Comparison of ENCODE assay signal across 17 cellular contexts in genomic region chr1:207670997-207671396, GRCh38. TPM values are rescaled to one million over a fixed set of nuclear protein-coding genes. Genes with fewer than 3 reads are reported as not detected.
DNase-seq lines count a peak whose midpoint lies in the region; ATAC-seq and TF ChIP-seq lines count a peak whose summit lies in the region.
"Had no signal": no experiment of that assay in that cellular context is flagged by ENCODE, and none has a peak within 500 bp of the region (broad histone marks: within the 10 kb centered on the region; RNA-seq: fewer than 3 reads in every experiment).

No MANE protein-coding gene starts in this region.

- H3K27ac Mint-ChIP-seq in natural killer cell treated with Interleukin-12 subunit alpha and Interleukin-12 subunit beta and Interleukin-15 and Interleukin-18, amount 100 ng/mL, for 72 hours, result no peak overlapping the region
- H3K27ac Mint-ChIP-seq: CD4-positive, CD25-positive, alpha-beta regulatory T cell; H9 had no signal

- H3K27me3 Mint-ChIP-seq in natural killer cell treated with Interleukin-12 subunit alpha and Interleukin-12 subunit beta and Interleukin-15 and Interleukin-18, amount 100 ng/mL, for 72 hours, result peaks cover 64 to 73% of the 10 kb centered on the region in 2 donors

- H3K79me2 ChIP-seq in OCI-LY3 (ENCODE audit: low read length), result no peaks in the 10 kb centered on the region

- H3K9me3 Mint-ChIP-seq in natural killer cell treated with Interleukin-12 subunit alpha and Interleukin-12 subunit beta and Interleukin-15 and Interleukin-18, amount 100 ng/mL, for 72 hours, result no peaks in the 10 kb centered on the region

- H4K20me1 ChIP-seq in OCI-LY3 (ENCODE audit: insufficient read depth, low read length), result no peaks in the 10 kb centered on the region

- no peak overlapping the region for H2AFZ ChIP-seq in OCI-LY3 (ENCODE audit: low read depth, low read length)

- no peak overlapping the region for H3K27ac ChIP-seq in OCI-LY3 (ENCODE audit: low read length)

- H3K4me3 ChIP-seq in OCI-LY3 (ENCODE audit: low read length) (no peak overlapping the region), epithelial cell of proximal tubule (ENCODE audit: low read depth, low read length) (no peak overlapping the region)

- no peaks in the 10 kb centered on the region for H3K9me3 ChIP-seq in OCI-LY3 (ENCODE audit: insufficient read depth, low read length)
- H3K9me3 ChIP-seq: SK-N-SH had no signal

- no peak for ATAC-seq in natural killer cell treated with Interleukin-12 subunit alpha and Interleukin-12 subunit beta and Interleukin-15 and Interleukin-18, amount 100 ng/mL, for 72 hours
- no peak for ATAC-seq in GM18861 (IDR thresholded peaks at IDR 0.05; ENCODE audit: unreplicated experiment)
- ATAC-seq in GM21381 (IDR thresholded peaks at IDR 0.05; ENCODE audit: unreplicated experiment), result no peak
- ATAC-seq: PC-3 had no signal

- peak; percentile 6 for DNase-seq in GM04504 (ENCODE audit: low read depth)
- DNase-seq in epithelial cell of proximal tubule (ENCODE audit: low read depth), result peak; percentile 84
- peak; percentile 87 for DNase-seq in renal cortical epithelial cell (ENCODE audit: low read depth)
- no peak for DNase-seq in natural killer cell treated with Interleukin-12 subunit alpha and Interleukin-12 subunit beta and Interleukin-15 and Interleukin-18, amount 100 ng/mL, for 72 hours (ENCODE audit: low spot score)
- DNase-seq: AML-193; CD4-positive, CD25-positive, alpha-beta regulatory T cell; DMS79; H9; Karpas-422; NCI-H1436; NCI-H2081 treated with DMSO at 0.1 percent for 48 hours; NCI-H524; PC-3; SK-N-SH had no signal

- peaks cover 16% of the 10 kb centered on the region; the same call in 1 of the 2 replicates for H3K4me1 ChIP-seq in OCI-LY3 (ENCODE audit: low read length)

- H3K36me3 Mint-ChIP-seq in natural killer cell treated with Interleukin-12 subunit alpha and Interleukin-12 subunit beta and Interleukin-15 and Interleukin-18, amount 100 ng/mL, for 72 hours, result peaks cover 4% of the 10 kb centered on the region
- H3K36me3 Mint-ChIP-seq: CD4-positive, CD25-positive, alpha-beta regulatory T cell had no signal

- TF ChIP-seq CTCF in OCI-LY3 (IDR thresholded peaks at IDR 0.05; ENCODE audit: low read depth, low read length) (no peak), epithelial cell of proximal tubule (conservative IDR thresholded peaks at IDR 0.05; ENCODE audit: low read depth, low read length) (no peak)

- H3K36me3 ChIP-seq in OCI-LY3 (replicated peaks; ENCODE audit: low read depth, low read length), result no peaks in the 10 kb centered on the region

- peaks cover 44% of the 10 kb centered on the region for H3K27me3 ChIP-seq in OCI-LY3 (ENCODE audit: low read depth, low read length)

- H3K4me3 Mint-ChIP-seq in natural killer cell treated with Interleukin-12 subunit alpha and Interleukin-12 subunit beta and Interleukin-15 and Interleukin-18, amount 100 ng/mL, for 72 hours, result no peak overlapping the region
- H3K4me3 Mint-ChIP-seq: CD4-positive, CD25-positive, alpha-beta regulatory T cell; H9 had no signal

- no peak overlapping the region for H3K9ac ChIP-seq in OCI-LY3 (ENCODE audit: low read length)
- H3K9ac ChIP-seq: SK-N-SH had no signal

- H3K4me1 Mint-ChIP-seq in natural killer cell treated with Interleukin-12 subunit alpha and Interleukin-12 subunit beta and Interleukin-15 and Interleukin-18, amount 100 ng/mL, for 72 hours (ENCODE audit: low read depth in 2 of 2), result no peaks in the 10 kb centered on the region

- peak overlapping the region; percentile 1; the same call in 1 of the 2 replicates for H3K4me2 ChIP-seq in OCI-LY3 (ENCODE audit: low read length)
- H3K4me2 ChIP-seq: SK-N-SH had no signal

RNA-seq across cellular contexts. Expression of gene CR1L, which starts 26.1 kb away (rescaled TPM):
- total RNA-seq in epithelial cell of proximal tubule (not detected in 2 replicates), renal cortical epithelial cell (not detected in 2 replicates)
- not detected for total RNA-seq in natural killer cell treated with Interleukin-12 subunit alpha and Interleukin-12 subunit beta and Interleukin-15 and Interleukin-18, amount 100 ng/mL, for 72 hours
- total RNA-seq: CD4-positive, CD25-positive, alpha-beta regulatory T cell; PC-3 had no signal
